ENCODE assay signal across 1 cellular context in genomic region chr6:148878683-148879082, GRCh38.
TF ChIP-seq lines count a peak whose summit lies in the region.

No MANE protein-coding gene starts in this region.

TF ChIP-seq in GM23338, 12 proteins besides CTCF, POLR2A, EP300 and RAD21 (continued from another document):
- TF ChIP-seq NANOG (IDR thresholded peaks at IDR 0.05; ENCODE audit: borderline replicate concordance) (no peak), ZNF114 (CRISPR knock-in tag; IDR thresholded peaks at IDR 0.05) (no peak), EZH2phosphoT487 (IDR thresholded peaks at IDR 0.05; ENCODE audit: unreplicated experiment) (no peak), EZH2 (IDR thresholded peaks at IDR 0.05; ENCODE audit: low read depth, unreplicated experiment) (no peak), POLR2AphosphoS5 (IDR thresholded peaks at IDR 0.05; ENCODE audit: low read depth) (no peak), STAT1 (IDR thresholded peaks at IDR 0.05; ENCODE audit: unreplicated experiment) (no peak), CREB1 (CRISPR knock-in tag; IDR thresholded peaks at IDR 0.05; ENCODE audit: low read depth) (no peak), ZNF331 (CRISPR knock-in tag; IDR thresholded peaks at IDR 0.05; ENCODE audit: low read depth) (no peak)
- TF ChIP-seq, protein P1, sequence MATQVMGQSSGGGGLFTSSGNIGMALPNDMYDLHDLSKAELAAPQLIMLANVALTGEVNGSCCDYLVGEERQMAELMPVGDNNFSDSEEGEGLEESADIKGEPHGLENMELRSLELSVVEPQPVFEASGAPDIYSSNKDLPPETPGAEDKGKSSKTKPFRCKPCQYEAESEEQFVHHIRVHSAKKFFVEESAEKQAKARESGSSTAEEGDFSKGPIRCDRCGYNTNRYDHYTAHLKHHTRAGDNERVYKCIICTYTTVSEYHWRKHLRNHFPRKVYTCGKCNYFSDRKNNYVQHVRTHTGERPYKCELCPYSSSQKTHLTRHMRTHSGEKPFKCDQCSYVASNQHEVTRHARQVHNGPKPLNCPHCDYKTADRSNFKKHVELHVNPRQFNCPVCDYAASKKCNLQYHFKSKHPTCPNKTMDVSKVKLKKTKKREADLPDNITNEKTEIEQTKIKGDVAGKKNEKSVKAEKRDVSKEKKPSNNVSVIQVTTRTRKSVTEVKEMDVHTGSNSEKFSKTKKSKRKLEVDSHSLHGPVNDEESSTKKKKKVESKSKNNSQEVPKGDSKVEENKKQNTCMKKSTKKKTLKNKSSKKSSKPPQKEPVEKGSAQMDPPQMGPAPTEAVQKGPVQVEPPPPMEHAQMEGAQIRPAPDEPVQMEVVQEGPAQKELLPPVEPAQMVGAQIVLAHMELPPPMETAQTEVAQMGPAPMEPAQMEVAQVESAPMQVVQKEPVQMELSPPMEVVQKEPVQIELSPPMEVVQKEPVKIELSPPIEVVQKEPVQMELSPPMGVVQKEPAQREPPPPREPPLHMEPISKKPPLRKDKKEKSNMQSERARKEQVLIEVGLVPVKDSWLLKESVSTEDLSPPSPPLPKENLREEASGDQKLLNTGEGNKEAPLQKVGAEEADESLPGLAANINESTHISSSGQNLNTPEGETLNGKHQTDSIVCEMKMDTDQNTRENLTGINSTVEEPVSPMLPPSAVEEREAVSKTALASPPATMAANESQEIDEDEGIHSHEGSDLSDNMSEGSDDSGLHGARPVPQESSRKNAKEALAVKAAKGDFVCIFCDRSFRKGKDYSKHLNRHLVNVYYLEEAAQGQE (IDR thresholded peaks at IDR 0.05; ENCODE audit: unreplicated experiment): no peak
TF ChIP-seq in GM23338: peak in this region for 0.
